ENCODE assay signal across 2 cellular contexts in the genomic region with DNA sequence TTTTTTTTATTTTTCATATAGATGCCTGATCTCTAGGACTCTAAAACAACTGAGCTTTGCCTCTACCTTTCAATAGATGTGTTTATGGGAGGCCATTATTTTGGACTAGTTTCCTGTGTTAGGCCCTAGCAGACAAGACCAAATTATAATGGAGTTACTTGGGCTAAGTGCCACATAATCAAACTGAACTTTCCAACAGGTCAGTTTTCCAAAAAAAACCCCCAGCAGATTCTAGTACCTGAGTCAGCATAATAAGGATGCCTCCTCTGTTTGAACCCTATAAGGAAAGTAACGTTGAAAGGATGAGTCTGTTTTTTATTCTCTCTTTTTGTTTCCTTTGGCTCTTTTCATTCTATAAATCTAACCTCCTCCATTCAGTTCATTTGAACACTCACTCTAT.
TF ChIP-seq lines count a peak whose summit lies in the region.

No MANE protein-coding gene starts in this region.

TF ChIP-seq in HCT116, 20 proteins besides CTCF, POLR2A, EP300 and RAD21:
- peak; percentile 81 for TF ChIP-seq YY1 (IDR thresholded peaks at IDR 0.05; ENCODE audit: extremely low read depth, insufficient replicate concordance, low read depth, low read length)
- TF ChIP-seq SIN3A (IDR thresholded peaks at IDR 0.05; ENCODE audit: low read depth): no peak

TF ChIP-seq in GM12878, 131 proteins besides CTCF, POLR2A, EP300 and RAD21:
- TF ChIP-seq, protein P1, sequence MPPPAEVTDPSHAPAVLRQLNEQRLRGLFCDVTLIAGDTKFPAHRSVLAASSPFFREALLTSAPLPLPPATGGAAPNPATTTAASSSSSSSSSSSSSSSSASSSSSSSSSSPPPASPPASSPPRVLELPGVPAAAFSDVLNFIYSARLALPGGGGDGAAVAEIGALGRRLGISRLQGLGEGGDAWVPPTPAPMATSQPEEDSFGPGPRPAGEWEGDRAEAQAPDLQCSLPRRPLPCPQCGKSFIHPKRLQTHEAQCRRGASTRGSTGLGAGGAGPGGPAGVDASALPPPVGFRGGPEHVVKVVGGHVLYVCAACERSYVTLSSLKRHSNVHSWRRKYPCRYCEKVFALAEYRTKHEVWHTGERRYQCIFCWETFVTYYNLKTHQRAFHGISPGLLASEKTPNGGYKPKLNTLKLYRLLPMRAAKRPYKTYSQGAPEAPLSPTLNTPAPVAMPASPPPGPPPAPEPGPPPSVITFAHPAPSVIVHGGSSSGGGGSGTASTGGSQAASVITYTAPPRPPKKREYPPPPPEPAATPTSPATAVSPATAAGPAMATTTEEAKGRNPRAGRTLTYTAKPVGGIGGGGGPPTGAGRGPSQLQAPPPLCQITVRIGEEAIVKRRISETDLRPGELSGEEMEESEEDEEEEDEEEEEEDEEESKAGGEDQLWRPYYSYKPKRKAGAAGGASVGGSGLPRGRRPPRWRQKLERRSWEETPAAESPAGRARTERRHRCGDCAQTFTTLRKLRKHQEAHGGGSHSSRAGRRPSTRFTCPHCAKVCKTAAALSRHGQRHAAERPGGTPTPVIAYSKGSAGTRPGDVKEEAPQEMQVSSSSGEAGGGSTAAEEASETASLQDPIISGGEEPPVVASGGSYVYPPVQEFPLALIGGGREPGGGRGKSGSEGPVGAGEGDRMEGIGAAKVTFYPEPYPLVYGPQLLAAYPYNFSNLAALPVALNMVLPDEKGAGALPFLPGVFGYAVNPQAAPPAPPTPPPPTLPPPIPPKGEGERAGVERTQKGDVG (CRISPR knock-in tag; IDR thresholded peaks at IDR 0.05): 0 out of 2 replicates have a peak, but pooled peaks have one; percentile 52
- TF ChIP-seq LARP7 (IDR thresholded peaks at IDR 0.05): no peak
- no peak for TF ChIP-seq PAX5 (IDR thresholded peaks at IDR 0.05; ENCODE audit: borderline replicate concordance, low read depth, low read length)
TF ChIP-seq in GM12878: peak in this region for 1.
